In the genomic region with DNA sequence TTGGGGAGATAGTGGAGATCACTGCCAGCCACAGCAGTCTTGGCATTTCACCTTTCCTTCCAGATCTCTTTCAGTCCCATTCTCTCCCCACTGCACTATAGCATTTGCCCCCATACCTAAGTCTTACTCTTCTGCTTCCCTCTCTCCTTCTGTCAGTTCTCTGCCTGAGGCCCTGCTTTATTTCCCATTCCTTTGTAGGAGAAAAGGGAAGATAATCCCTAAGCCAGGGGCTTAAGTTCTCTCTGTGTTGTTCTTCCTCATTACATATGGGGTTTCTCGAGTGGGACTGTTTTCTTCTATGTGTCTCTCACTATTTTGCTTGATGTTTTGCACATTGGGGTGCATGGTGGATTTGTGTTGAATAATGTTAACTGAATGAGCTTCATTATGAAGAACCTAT, we compare ENCODE assay signal across 9 cellular contexts. TPM values are rescaled to one million over a fixed set of nuclear protein-coding genes. Genes with fewer than 3 reads are reported as not detected.
DNase-seq lines count a peak whose midpoint lies in the region; ATAC-seq and TF ChIP-seq lines count a peak whose summit lies in the region.
"Had no signal": no experiment of that assay in that cellular context is flagged by ENCODE, and none has a peak within 500 bp of the region (broad histone marks: within the 10 kb centered on the region; RNA-seq: fewer than 3 reads in every experiment).

No MANE protein-coding gene starts in this region.

- H3K27me3 Mint-ChIP-seq in CD14-positive monocyte (ENCODE audit: low read depth in 3 of 3) = peaks cover 0 to 12% (median 6%) of the 10 kb centered on the region in 3 donors
- H3K27me3 Mint-ChIP-seq in chondrocyte (ENCODE audit: low read depth) = no peaks in the 10 kb centered on the region
- peaks cover 8% of the 10 kb centered on the region for H3K27me3 Mint-ChIP-seq in neural progenitor cell (ENCODE audit: insufficient read depth, low read depth)

- H3K4me3 ChIP-seq in LNCaP clone FGC (ENCODE audit: low read depth, low read length) = peak overlapping the region; percentile 88
- peak overlapping the region; percentile 76 for H3K4me3 ChIP-seq in neural progenitor cell
- no peak overlapping the region for H3K4me3 ChIP-seq in osteoblast (ENCODE audit: insufficient read depth, low read length)
- H3K4me3 ChIP-seq: lung had no signal

- ATAC-seq in HG02798 (IDR thresholded peaks at IDR 0.05; ENCODE audit: poor library complexity, unreplicated experiment) = no peak

- H3K36me3 Mint-ChIP-seq in CD14-positive monocyte (peaks cover 19 to 32% of the 10 kb centered on the region in 2 donors), chondrocyte (ENCODE audit: low read depth) (peaks cover 1% of the 10 kb centered on the region), neural progenitor cell (peaks cover 3% of the 10 kb centered on the region)

- H3K9me3 ChIP-seq in neural progenitor cell (ENCODE audit: low read depth) (no peaks in the 10 kb centered on the region), osteoblast (ENCODE audit: low read depth, low read length) (no peaks in the 10 kb centered on the region)

- H3K27ac Mint-ChIP-seq in CD14-positive monocyte = peak overlapping the region; percentile 97 to 100 (median 100)
- H3K27ac Mint-ChIP-seq in chondrocyte (ENCODE audit: unreplicated experiment) = peak overlapping the region; percentile 99
- peak overlapping the region; percentile 13 for H3K27ac Mint-ChIP-seq in neural progenitor cell

- H3K27me3 ChIP-seq in neural progenitor cell (no peaks in the 10 kb centered on the region), osteoblast (ENCODE audit: insufficient read depth, low read length) (no peaks in the 10 kb centered on the region)

- H3K9ac ChIP-seq in neural progenitor cell = no peak overlapping the region

- H3K4me3 Mint-ChIP-seq in CD14-positive monocyte = peak overlapping the region; percentile 95 to 98
- H3K4me3 Mint-ChIP-seq in chondrocyte (ENCODE audit: unreplicated experiment) = peak overlapping the region; percentile 98
- peak overlapping the region; percentile 94 for H3K4me3 Mint-ChIP-seq in neural progenitor cell

- peaks cover 0 to 5% (median 0%) of the 10 kb centered on the region in 7 donors for H3K9me3 Mint-ChIP-seq in CD14-positive monocyte
- H3K9me3 Mint-ChIP-seq in chondrocyte (ENCODE audit: low read depth) = no peaks in the 10 kb centered on the region
- H3K9me3 Mint-ChIP-seq in neural progenitor cell = no peaks in the 10 kb centered on the region

- intact Hi-C loops in CD14-positive monocyte (cut with micrococcal nuclease) = loop anchor here (5.0 kb wide), 5 partner anchors 92 to 358 kb away; partner anchors contain the start of genes CD68 (in 2 of the 2), CNTROB (in 1 of the 2), POLR2A (in 1 of the 2) and SLC35G6 (in 1 of the 2)

- no peak for DNase-seq in CD14-positive monocyte (ENCODE audit: low spot score)
- no peak for DNase-seq in LNCaP clone FGC (ENCODE audit: low read depth)
- no peak for DNase-seq in chondrocyte (ENCODE audit: low spot score)
- peak; percentile 60 for DNase-seq in neural progenitor cell (ENCODE audit: low spot score)
- DNase-seq in GM19240 (ENCODE audit: insufficient read length, low spot score) = no peak
- no peak for DNase-seq in activated CD4-positive, CD25-positive, alpha-beta regulatory T cell treated with anti-CD3 and anti-CD28 coated beads, Interleukin-2, amount 50 U/mL, for 72 hours
- DNase-seq in osteoblast (ENCODE audit: insufficient read length, low spot score, missing footprints) = no peak

- H3K79me2 ChIP-seq in neural progenitor cell (ENCODE audit: low read depth) (peaks cover 71% of the 10 kb centered on the region), osteoblast (ENCODE audit: insufficient read depth, low read length) (peaks cover 27% of the 10 kb centered on the region)

- no peaks in the 10 kb centered on the region for H3K36me3 ChIP-seq in neural progenitor cell
- H3K36me3 ChIP-seq in osteoblast (ENCODE audit: insufficient read depth, low read length) = peaks cover 9% of the 10 kb centered on the region

- peaks cover 78% of the 10 kb centered on the region for H3F3A ChIP-seq in neural progenitor cell (ENCODE audit: low read depth)

- H4K20me1 ChIP-seq in neural progenitor cell (ENCODE audit: low read depth) (peaks cover 68% of the 10 kb centered on the region), osteoblast (ENCODE audit: insufficient read depth, low read length) (peaks cover 32% of the 10 kb centered on the region)

- H2AFZ ChIP-seq in neural progenitor cell (replicated peaks) (no peak overlapping the region), osteoblast (ENCODE audit: low read length) (no peak overlapping the region)

- H3K4me2 ChIP-seq in neural progenitor cell = peak overlapping the region; percentile 99
- H3K4me2 ChIP-seq in osteoblast (ENCODE audit: insufficient read depth, low read length) = no peak overlapping the region

- H3K27ac ChIP-seq in neural progenitor cell (no peak overlapping the region), osteoblast (ENCODE audit: low read depth, low read length) (no peak overlapping the region)

- H3K4me1 Mint-ChIP-seq in CD14-positive monocyte = peaks cover 51% of the 10 kb centered on the region
- H3K4me1 Mint-ChIP-seq in chondrocyte (ENCODE audit: low read depth) = peaks cover 60% of the 10 kb centered on the region
- H3K4me1 Mint-ChIP-seq in neural progenitor cell = peaks cover 54% of the 10 kb centered on the region

- TF ChIP-seq CTCF in CD14-positive monocyte (IDR thresholded peaks at IDR 0.05) (no peak), LNCaP clone FGC (IDR thresholded peaks at IDR 0.05; ENCODE audit: control insufficient read depth, extremely low read depth, insufficient read depth) (no peak), chondrocyte (IDR thresholded peaks at IDR 0.05) (no peak), neural progenitor cell (IDR thresholded peaks at IDR 0.05) (no peak), osteoblast (IDR thresholded peaks at IDR 0.05; ENCODE audit: extremely low read depth, low read depth, low read length) (no peak)

- H3K4me1 ChIP-seq in neural progenitor cell (peaks cover 39% of the 10 kb centered on the region), osteoblast (ENCODE audit: insufficient read depth, low read length) (peaks cover 49% of the 10 kb centered on the region)

RNA-seq across cellular contexts. Expression of gene KDM6B, which starts 6.4 kb away (rescaled TPM):
- polyA plus RNA-seq in CD14-positive monocyte = under 1 TPM; 0.37 to 0.44 TPM
- 36.6 to 38.2 TPM (median 37.4 TPM) in 3 replicates for total RNA-seq in chondrocyte
- total RNA-seq in neural progenitor cell (ENCODE audit: low replicate concordance) = 6.8 and 12.3 TPM in 2 replicates
- total RNA-seq in osteoblast = 5.6 and 12.3 TPM in 2 replicates

RNA-seq across cellular contexts. Expression of gene TMEM88, which starts 14.4 kb away (rescaled TPM):
- not detected for polyA plus RNA-seq in CD14-positive monocyte
- total RNA-seq in chondrocyte = 1.6 to 1.9 TPM (median 1.8 TPM) in 3 replicates
- total RNA-seq in neural progenitor cell (ENCODE audit: low replicate concordance) = 13.8 and 53.7 TPM in 2 replicates
- 0.29 and 0.36 TPM in 2 replicates for total RNA-seq in osteoblast

RNA-seq across cellular contexts. Expression of gene NAA38, which starts 16.9 kb away (rescaled TPM):
- polyA plus RNA-seq in CD14-positive monocyte = 100 to 1,000 TPM; 148 to 197 TPM
- total RNA-seq in chondrocyte (52.9 to 94.6 TPM (median 57.5 TPM) in 3 replicates), neural progenitor cell (ENCODE audit: low replicate concordance) (8.6 and 27.4 TPM in 2 replicates), osteoblast (25.3 and 29.7 TPM in 2 replicates)

RNA-seq across cellular contexts. Expression of gene CYB5D1, which starts 17.4 kb away (rescaled TPM):
- under 1 TPM; 0.50 to 0.98 TPM for polyA plus RNA-seq in CD14-positive monocyte
- total RNA-seq in chondrocyte = 6.9 to 10.5 TPM (median 8.6 TPM) in 3 replicates
- 11.5 and 12.9 TPM in 2 replicates for total RNA-seq in neural progenitor cell (ENCODE audit: low replicate concordance)
- total RNA-seq in osteoblast = 8.3 and 10.5 TPM in 2 replicates

RNA-seq across cellular contexts. Expression of gene CHD3, which starts 48.1 kb away (rescaled TPM):
- polyA plus RNA-seq in CD14-positive monocyte = under 1 TPM; 0.55 to 0.91 TPM
- 129 to 138 TPM (median 134 TPM) in 3 replicates for total RNA-seq in chondrocyte
- total RNA-seq in neural progenitor cell (ENCODE audit: low replicate concordance) = 12.8 and 28.0 TPM in 2 replicates
- 95.2 and 97.0 TPM in 2 replicates for total RNA-seq in osteoblast

Comparison
In these comparisons a context has a peak if more than half of its experiments do, and no peak if none do; other contexts are left out.
1. H3K27ac Mint-ChIP-seq: peak in every context shown above with its lines; median percentile 100 in CD14-positive monocyte; 99 in chondrocyte; 13 in neural progenitor cell.